ENCODE assay signal across 1 cellular context in genomic region chr5:89827388-89827787, GRCh38.
TF ChIP-seq lines count a peak whose summit lies in the region.

No MANE protein-coding gene starts in this region.

TF ChIP-seq in HepG2, 621 proteins besides CTCF, POLR2A, EP300 and RAD21:
- TF ChIP-seq ZFP1 (CRISPR knock-in tag; IDR thresholded peaks at IDR 0.05) = no peak
- no peak for TF ChIP-seq PHB2 (IDR thresholded peaks at IDR 0.05; ENCODE audit: partially characterized antibody)
- no peak for TF ChIP-seq ZNF367 (CRISPR knock-in tag; IDR thresholded peaks at IDR 0.05; ENCODE audit: borderline replicate concordance)
- TF ChIP-seq, protein P1, sequence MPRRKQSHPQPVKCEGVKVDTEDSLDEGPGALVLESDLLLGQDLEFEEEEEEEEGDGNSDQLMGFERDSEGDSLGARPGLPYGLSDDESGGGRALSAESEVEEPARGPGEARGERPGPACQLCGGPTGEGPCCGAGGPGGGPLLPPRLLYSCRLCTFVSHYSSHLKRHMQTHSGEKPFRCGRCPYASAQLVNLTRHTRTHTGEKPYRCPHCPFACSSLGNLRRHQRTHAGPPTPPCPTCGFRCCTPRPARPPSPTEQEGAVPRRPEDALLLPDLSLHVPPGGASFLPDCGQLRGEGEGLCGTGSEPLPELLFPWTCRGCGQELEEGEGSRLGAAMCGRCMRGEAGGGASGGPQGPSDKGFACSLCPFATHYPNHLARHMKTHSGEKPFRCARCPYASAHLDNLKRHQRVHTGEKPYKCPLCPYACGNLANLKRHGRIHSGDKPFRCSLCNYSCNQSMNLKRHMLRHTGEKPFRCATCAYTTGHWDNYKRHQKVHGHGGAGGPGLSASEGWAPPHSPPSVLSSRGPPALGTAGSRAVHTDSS (CRISPR knock-in tag; conservative IDR thresholded peaks at IDR 0.05) = no peak
- no peak for TF ChIP-seq TSC22D2 (CRISPR knock-in tag; IDR thresholded peaks at IDR 0.05; ENCODE audit: borderline replicate concordance)
- TF ChIP-seq RCOR2 (CRISPR knock-in tag; IDR thresholded peaks at IDR 0.05) = no peak
- TF ChIP-seq HCFC1 (IDR thresholded peaks at IDR 0.05; ENCODE audit: low read depth, low read length) = no peak
- no peak for TF ChIP-seq ATF1 (CRISPR knock-in tag; IDR thresholded peaks at IDR 0.05)
- TF ChIP-seq, protein P2, sequence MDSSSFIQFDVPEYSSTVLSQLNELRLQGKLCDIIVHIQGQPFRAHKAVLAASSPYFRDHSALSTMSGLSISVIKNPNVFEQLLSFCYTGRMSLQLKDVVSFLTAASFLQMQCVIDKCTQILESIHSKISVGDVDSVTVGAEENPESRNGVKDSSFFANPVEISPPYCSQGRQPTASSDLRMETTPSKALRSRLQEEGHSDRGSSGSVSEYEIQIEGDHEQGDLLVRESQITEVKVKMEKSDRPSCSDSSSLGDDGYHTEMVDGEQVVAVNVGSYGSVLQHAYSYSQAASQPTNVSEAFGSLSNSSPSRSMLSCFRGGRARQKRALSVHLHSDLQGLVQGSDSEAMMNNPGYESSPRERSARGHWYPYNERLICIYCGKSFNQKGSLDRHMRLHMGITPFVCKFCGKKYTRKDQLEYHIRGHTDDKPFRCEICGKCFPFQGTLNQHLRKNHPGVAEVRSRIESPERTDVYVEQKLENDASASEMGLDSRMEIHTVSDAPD (CRISPR knock-in tag; IDR thresholded peaks at IDR 0.05) = no peak
- TF ChIP-seq HNRNPK (IDR thresholded peaks at IDR 0.05; ENCODE audit: low read depth, low read length, poor library complexity, severe bottlenecking) = no peak
- TF ChIP-seq ZNF670 (CRISPR knock-in tag; IDR thresholded peaks at IDR 0.05; ENCODE audit: borderline replicate concordance) = no peak
- TF ChIP-seq, protein P3, sequence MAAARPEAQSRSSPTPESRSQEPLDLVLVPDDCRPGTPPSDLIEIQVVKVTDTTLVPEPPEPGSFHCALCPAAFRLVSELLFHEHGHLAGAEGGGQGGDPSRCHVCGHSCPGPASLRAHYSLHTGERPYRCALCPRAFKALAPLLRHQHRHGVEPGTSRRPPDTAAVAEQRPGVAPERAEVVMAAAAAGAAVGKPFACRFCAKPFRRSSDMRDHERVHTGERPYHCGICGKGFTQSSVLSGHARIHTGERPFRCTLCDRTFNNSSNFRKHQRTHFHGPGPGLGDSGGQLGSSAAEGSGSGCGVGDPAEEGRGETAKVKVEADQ (CRISPR knock-in tag; IDR thresholded peaks at IDR 0.05; ENCODE audit: borderline replicate concordance) = no peak
- TF ChIP-seq, protein P4, sequence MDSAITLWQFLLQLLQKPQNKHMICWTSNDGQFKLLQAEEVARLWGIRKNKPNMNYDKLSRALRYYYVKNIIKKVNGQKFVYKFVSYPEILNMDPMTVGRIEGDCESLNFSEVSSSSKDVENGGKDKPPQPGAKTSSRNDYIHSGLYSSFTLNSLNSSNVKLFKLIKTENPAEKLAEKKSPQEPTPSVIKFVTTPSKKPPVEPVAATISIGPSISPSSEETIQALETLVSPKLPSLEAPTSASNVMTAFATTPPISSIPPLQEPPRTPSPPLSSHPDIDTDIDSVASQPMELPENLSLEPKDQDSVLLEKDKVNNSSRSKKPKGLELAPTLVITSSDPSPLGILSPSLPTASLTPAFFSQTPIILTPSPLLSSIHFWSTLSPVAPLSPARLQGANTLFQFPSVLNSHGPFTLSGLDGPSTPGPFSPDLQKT (CRISPR knock-in tag; IDR thresholded peaks at IDR 0.05; ENCODE audit: borderline replicate concordance) = no peak
- no peak for TF ChIP-seq GATAD1 (CRISPR knock-in tag; IDR thresholded peaks at IDR 0.05)
- TF ChIP-seq ZNF773 (CRISPR knock-in tag; IDR thresholded peaks at IDR 0.05; ENCODE audit: borderline replicate concordance) = no peak
- no peak for TF ChIP-seq ZNF7 (CRISPR knock-in tag; IDR thresholded peaks at IDR 0.05)
- TF ChIP-seq MBNL3 (CRISPR knock-in tag; conservative IDR thresholded peaks at IDR 0.05) = no peak
- TF ChIP-seq U2AF2 (IDR thresholded peaks at IDR 0.05; ENCODE audit: low read depth, low read length) = no peak
